ENCODE assay signal across 8 cellular contexts in the genomic region with DNA sequence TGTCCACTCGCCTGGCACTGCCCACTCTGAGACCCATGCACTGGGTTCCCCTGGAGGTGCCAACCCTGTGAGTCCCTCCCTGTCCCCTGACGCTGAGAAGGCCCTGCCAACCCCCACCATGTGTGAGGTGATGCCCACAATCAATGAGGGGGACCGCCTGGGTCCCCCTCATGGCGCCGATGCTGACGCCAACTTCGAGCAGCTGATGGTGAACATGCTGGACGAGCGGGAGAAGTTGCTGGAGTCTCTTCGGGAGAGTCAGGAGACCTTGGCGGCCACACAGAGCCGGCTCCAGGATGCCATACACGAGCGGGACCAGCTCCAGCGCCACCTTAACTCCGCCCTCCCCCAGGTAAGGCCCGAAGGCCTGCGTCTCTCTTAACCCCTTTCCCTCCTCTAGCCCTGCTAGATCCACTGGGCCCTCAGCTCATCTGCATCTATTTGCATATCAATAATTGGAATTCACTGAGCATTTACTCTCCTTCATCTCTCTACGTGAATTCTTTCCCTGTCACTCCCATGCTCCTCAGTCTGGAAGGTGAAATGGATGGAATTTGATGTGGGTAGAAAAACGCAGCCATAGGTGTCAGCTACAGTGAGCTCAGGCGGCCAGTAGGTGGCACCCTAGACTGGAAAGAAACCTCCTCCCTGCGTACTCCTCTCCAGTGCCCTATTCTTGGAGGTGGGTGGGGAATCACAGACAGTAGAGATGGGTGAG. TPM values are rescaled to one million over a fixed set of nuclear protein-coding genes. Genes with fewer than 3 reads are reported as not detected.
A peak's percentile ranks its signal among the peaks of the same experiment; 100 is the strongest.
DNase-seq lines count a peak whose midpoint lies in the region; ATAC-seq, FAIRE-seq and TF ChIP-seq lines count a peak whose summit lies in the region.

No MANE protein-coding gene starts in this region.

- H3K9ac ChIP-seq in keratinocyte (ENCODE audit: control insufficient read depth, extremely low read depth, insufficient read depth, low read length): no peak overlapping the region

- peaks cover 5% of the 10 kb centered on the region for H4K20me1 ChIP-seq in keratinocyte (ENCODE audit: control insufficient read depth, extremely low read depth, insufficient read depth, low read length)

- H3K4me3 ChIP-seq in WERI-Rb-1 (ENCODE audit: low read depth, low read length) (no peak overlapping the region), keratinocyte (ENCODE audit: control insufficient read depth in 2 of 3, extremely low read depth in 1 of 3, insufficient read depth in 2 of 3, low read depth in 1 of 3, low read length in 3 of 3) (no peak overlapping the region)

- dilution Hi-C loops in keratinocyte (cut with MboI; ENCODE audit: extremely low pct_ligation_motif_present, low sequenced_read_pairs): loop anchor here (25.0 kb wide), 1 partner anchor 223 kb away; no protein-coding TSS in a partner anchor

- TF ChIP-seq CTCF in AG09319 (IDR thresholded peaks at IDR 0.05; ENCODE audit: low read depth, low read length) (peak; percentile 94), WERI-Rb-1 (IDR thresholded peaks at IDR 0.05; ENCODE audit: low read depth, low read length) (peak; percentile 100), keratinocyte (optimal IDR thresholded peaks at IDR 0.05 in 1 of 3, IDR thresholded peaks at IDR 0.05 in 1 of 3, conservative IDR thresholded peaks at IDR 0.05 in 1 of 3; ENCODE audit: extremely low read depth in 1 of 3, insufficient read depth in 2 of 3, low read length in 3 of 3) (peak; percentile 93 to 98 (median 97))

- no peaks in the 10 kb centered on the region for H3K79me2 ChIP-seq in keratinocyte (ENCODE audit: control insufficient read depth, insufficient read depth, low read length)

- H3K4me2 ChIP-seq in keratinocyte (ENCODE audit: control insufficient read depth, extremely low read depth, insufficient read depth, low read depth, low read length): peak overlapping the region; percentile 15

- DNase-seq in AG09319 (ENCODE audit: extremely low read depth, low read depth): peak; percentile 38
- DNase-seq in GM19239 (ENCODE audit: insufficient read length, low spot score): peak; percentile 72
- peak; percentile 44 for DNase-seq in NCI-H2081 treated with DMSO at 0.1 percent for 48 hours (lab: John Stamatoyannopoulos, UW)
- DNase-seq in WERI-Rb-1: peak; percentile 94
- peak; percentile 81 to 89 for DNase-seq in T47D (ENCODE audit: low read depth in 1 of 2, low spot score in 1 of 2)
- no peak for DNase-seq in keratinocyte (ENCODE audit: low read depth, low spot score)
- DNase-seq in stimulated activated CD4-positive, alpha-beta T cell treated with anti-CD3 and anti-CD28 coated beads, Interleukin-1b, Interleukin-23, amount 100 ng/mL, for 48 hours: peak; percentile 41

- peaks cover 52% of the 10 kb centered on the region for H3K36me3 ChIP-seq in WERI-Rb-1
- H3K36me3 ChIP-seq in keratinocyte (ENCODE audit: control insufficient read depth in 2 of 2, extremely low read depth in 1 of 2, insufficient read depth in 2 of 2, low read length in 2 of 2): no peaks in the 10 kb centered on the region

- FAIRE-seq in GM19239 (lab: Jason Lieb, UNC): peak; percentile 82
- peak; percentile 81 for FAIRE-seq in keratinocyte (lab: Jason Lieb, UNC)

- in situ Hi-C loops in T47D (cut with HindIII; ENCODE audit: low pct_unique_long_range_greater_than_20kb, low sequenced_read_pairs): no loop called here

- H3K27ac ChIP-seq in WERI-Rb-1: no peak overlapping the region
- no peak overlapping the region for H3K27ac ChIP-seq in keratinocyte (ENCODE audit: control insufficient read depth, insufficient read depth, low read length)

- H3K9me1 ChIP-seq in keratinocyte (ENCODE audit: control insufficient read depth, extremely low read depth, insufficient read depth, low read length): no peaks in the 10 kb centered on the region

- H2AFZ ChIP-seq in keratinocyte (ENCODE audit: control insufficient read depth, low read length): no peak overlapping the region

- H3K27me3 ChIP-seq in WERI-Rb-1 (ENCODE audit: insufficient read depth, low read depth, severe bottlenecking) (no peaks in the 10 kb centered on the region), keratinocyte (ENCODE audit: control insufficient read depth, extremely low read depth, insufficient read depth, low read length) (peaks cover 5% of the 10 kb centered on the region)

- H3K4me1 ChIP-seq in keratinocyte (ENCODE audit: control insufficient read depth, extremely low read depth, insufficient read depth, low read length): peaks cover 23% of the 10 kb centered on the region

- H3K9me3 ChIP-seq in WERI-Rb-1 (ENCODE audit: severe bottlenecking): no peaks in the 10 kb centered on the region
- no peaks in the 10 kb centered on the region for H3K9me3 ChIP-seq in keratinocyte (ENCODE audit: control insufficient read depth, low read depth, low read length)

- no peak for ATAC-seq in HG02973 (IDR thresholded peaks at IDR 0.05; ENCODE audit: unreplicated experiment)

RNA-seq across cellular contexts. Expression of a gene that starts 12.8 kb away (rescaled TPM):
- polyA plus RNA-seq in keratinocyte: 0.63 to 4.2 TPM (median 2.3 TPM) in 3 replicates
- polyA plus RNA-seq in keratinocyte (2011; ENCODE audit: low read depth): 1.1 TPM
- polyA plus RNA-seq in keratinocyte (2011; cell fraction: cytosol; rRNA removed): 0.64 and 0.72 TPM in 2 replicates
- polyA plus RNA-seq in keratinocyte (2011; cell fraction: nucleus; rRNA removed): 12.0 and 14.7 TPM in 2 replicates
- polyA plus RNA-seq in keratinocyte (2012; ENCODE audit: low replicate concordance): 0.87 and 1.6 TPM in 2 replicates
- polyA minus RNA-seq in keratinocyte: 5.5 to 7.4 TPM (median 6.7 TPM) in 3 replicates
- not detected for polyA minus RNA-seq in keratinocyte (2011; cell fraction: cytosol; rRNA and poly(A)+ RNA removed)
- 4.6 and 5.4 TPM in 2 replicates for polyA minus RNA-seq in keratinocyte (2011; cell fraction: nucleus; rRNA and poly(A)+ RNA removed)

RNA-seq across cellular contexts. Expression of a gene that starts 31.9 kb away (rescaled TPM):
- 87.4 to 91.8 TPM (median 88.2 TPM) in 3 replicates for polyA plus RNA-seq in keratinocyte
- 34.0 TPM for polyA plus RNA-seq in keratinocyte (2011; ENCODE audit: low read depth)
- 88.9 and 91.5 TPM in 2 replicates for polyA plus RNA-seq in keratinocyte (2011; cell fraction: cytosol; rRNA removed)
- polyA plus RNA-seq in keratinocyte (2011; cell fraction: nucleus; rRNA removed): 62.8 and 67.7 TPM in 2 replicates
- polyA plus RNA-seq in keratinocyte (2012; ENCODE audit: low replicate concordance): 48.0 and 50.4 TPM in 2 replicates
- polyA minus RNA-seq in keratinocyte: 96.0 to 123 TPM (median 119 TPM) in 3 replicates
- 58.3 TPM for polyA minus RNA-seq in keratinocyte (2011; cell fraction: cytosol; rRNA and poly(A)+ RNA removed)
- polyA minus RNA-seq in keratinocyte (2011; cell fraction: nucleus; rRNA and poly(A)+ RNA removed): 16.4 and 30.5 TPM in 2 replicates

RNA-seq across cellular contexts. Expression of a gene that starts 46.8 kb away (rescaled TPM):
- polyA plus RNA-seq in keratinocyte: not detected in 3 replicates
- polyA plus RNA-seq in keratinocyte (2011; ENCODE audit: low read depth): not detected
- polyA plus RNA-seq in keratinocyte (2011; cell fraction: cytosol; rRNA removed): not detected in 2 replicates
- not detected in 2 replicates for polyA plus RNA-seq in keratinocyte (2011; cell fraction: nucleus; rRNA removed)
- 0.07 TPM in 1 of 2 replicates, not detected in the other for polyA plus RNA-seq in keratinocyte (2012; ENCODE audit: low replicate concordance)
- polyA minus RNA-seq in keratinocyte: not detected in 3 replicates
- not detected for polyA minus RNA-seq in keratinocyte (2011; cell fraction: cytosol; rRNA and poly(A)+ RNA removed)
- polyA minus RNA-seq in keratinocyte (2011; cell fraction: nucleus; rRNA and poly(A)+ RNA removed): not detected in 2 replicates
